8 cellular contexts compared by ENCODE assay signal in the genomic region with DNA sequence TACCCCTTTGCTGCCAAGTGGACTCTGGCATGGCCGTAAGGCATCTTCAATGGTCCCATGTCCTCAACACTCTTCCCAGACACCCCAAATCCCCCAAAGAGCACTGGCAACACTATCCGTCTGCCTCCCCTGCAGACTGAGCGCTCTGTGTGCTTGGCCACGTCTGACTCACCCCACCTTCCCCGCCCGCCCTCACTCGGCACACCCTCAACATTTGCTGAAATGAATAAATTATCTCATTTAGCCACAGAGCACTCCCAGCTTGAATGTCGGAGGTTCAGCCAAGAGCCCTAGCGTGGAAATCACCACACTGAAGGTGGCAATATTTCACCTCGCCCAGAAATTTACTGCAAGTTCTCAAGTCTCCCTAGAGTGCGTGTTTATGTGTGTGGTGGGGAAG. TPM values are rescaled to one million over a fixed set of nuclear protein-coding genes. Genes with fewer than 3 reads are reported as not detected.
DNase-seq lines count a peak whose midpoint lies in the region; ATAC-seq and TF ChIP-seq lines count a peak whose summit lies in the region.

No MANE protein-coding gene starts in this region.

- peaks cover 13 to 21% (median 17%) of the 10 kb centered on the region in 3 donors for H3K27me3 ChIP-seq in gastrocnemius medialis

- DNase-seq in HCEC 1CT (peak; percentile 11), WTC11 (ENCODE audit: low spot score) (no peak), epithelial cell of esophagus (ENCODE audit: low read depth) (peak; percentile 77), SHP77 (lab: John Stamatoyannopoulos, UW) (no peak), gastrocnemius medialis (no peak), NCI-H1105 treated with DMSO at 0.1 percent for 48 hours (lab: John Stamatoyannopoulos, UW) (no peak)
- peak; percentile 61 for DNase-seq in stimulated activated CD4-positive, alpha-beta T cell treated with anti-CD3 and anti-CD28 coated beads, Interleukin-15, amount 100 ng/mL, for 24 hours

- CTCF ChIA-PET in WTC11 (lab: Charles Lee) = interaction anchor here (1.1 to 1.4 kb wide), 3 partner anchors 14 to 148 kb away, joined by 3 to 6 read pairs (median 3); no protein-coding TSS in a partner anchor

- H3K36me3 Mint-ChIP-seq in WTC11 = no peaks in the 10 kb centered on the region

- in situ Hi-C loops in gastrocnemius medialis (cut with MboI; ENCODE audit: low sequenced_read_pairs in 4 of 4) = no loop called here

- H3K4me1 ChIP-seq in gastrocnemius medialis = no peaks in the 10 kb centered on the region

- H3K9me3 ChIP-seq in gastrocnemius medialis = no peaks in the 10 kb centered on the region

- H3K27me3 Mint-ChIP-seq in WTC11 (ENCODE audit: low read depth) = no peaks in the 10 kb centered on the region; the same call in 1 of the 2 replicates

- ATAC-seq in WTC11 = no peak
- no peak for ATAC-seq in gastrocnemius medialis
- ATAC-seq in HG03045 (IDR thresholded peaks at IDR 0.05; ENCODE audit: unreplicated experiment) = no peak

- H3K36me3 ChIP-seq in gastrocnemius medialis = no peaks in the 10 kb centered on the region

- intact Hi-C loops in gastrocnemius medialis (cut with DNase I; ENCODE audit: low total_unique reads) = no loop called here

- no peak overlapping the region for H3K4me3 Mint-ChIP-seq in WTC11

- no peak overlapping the region for H3K4me3 ChIP-seq in epithelial cell of esophagus (ENCODE audit: low read length)
- H3K4me3 ChIP-seq in gastrocnemius medialis = no peak overlapping the region

- H3K27ac Mint-ChIP-seq in WTC11 = peak overlapping the region; percentile 30; the same call in 1 of the 2 replicates

- H3K27ac ChIP-seq in gastrocnemius medialis = no peak overlapping the region

- H3K4me1 Mint-ChIP-seq in WTC11 = peaks cover 45% of the 10 kb centered on the region

- TF ChIP-seq CTCF in WTC11 (IDR thresholded peaks at IDR 0.05) = no peak
- no peak for TF ChIP-seq CTCF in epithelial cell of esophagus (IDR thresholded peaks at IDR 0.05; ENCODE audit: insufficient read depth, low read depth, low read length, missing control alignments)
- no peak for TF ChIP-seq CTCF in gastrocnemius medialis (IDR thresholded peaks at IDR 0.05 in 4 of 5, conservative IDR thresholded peaks at IDR 0.05 in 1 of 5)

- TF ChIP-seq POLR2A in gastrocnemius medialis (IDR thresholded peaks at IDR 0.05) = no peak

- no peaks in the 10 kb centered on the region for H3K9me3 Mint-ChIP-seq in WTC11

- POLR2A ChIA-PET in WTC11 (lab: Charles Lee) = no interaction called here

TF ChIP-seq in WTC11, 78 proteins besides CTCF, POLR2A, EP300 and RAD21:
- no peak for TF ChIP-seq HMGA2 (CRISPR knock-in tag; IDR thresholded peaks at IDR 0.05)
- no peak for TF ChIP-seq CREB1 (CRISPR knock-in tag; IDR thresholded peaks at IDR 0.05)
- TF ChIP-seq, protein P1, sequence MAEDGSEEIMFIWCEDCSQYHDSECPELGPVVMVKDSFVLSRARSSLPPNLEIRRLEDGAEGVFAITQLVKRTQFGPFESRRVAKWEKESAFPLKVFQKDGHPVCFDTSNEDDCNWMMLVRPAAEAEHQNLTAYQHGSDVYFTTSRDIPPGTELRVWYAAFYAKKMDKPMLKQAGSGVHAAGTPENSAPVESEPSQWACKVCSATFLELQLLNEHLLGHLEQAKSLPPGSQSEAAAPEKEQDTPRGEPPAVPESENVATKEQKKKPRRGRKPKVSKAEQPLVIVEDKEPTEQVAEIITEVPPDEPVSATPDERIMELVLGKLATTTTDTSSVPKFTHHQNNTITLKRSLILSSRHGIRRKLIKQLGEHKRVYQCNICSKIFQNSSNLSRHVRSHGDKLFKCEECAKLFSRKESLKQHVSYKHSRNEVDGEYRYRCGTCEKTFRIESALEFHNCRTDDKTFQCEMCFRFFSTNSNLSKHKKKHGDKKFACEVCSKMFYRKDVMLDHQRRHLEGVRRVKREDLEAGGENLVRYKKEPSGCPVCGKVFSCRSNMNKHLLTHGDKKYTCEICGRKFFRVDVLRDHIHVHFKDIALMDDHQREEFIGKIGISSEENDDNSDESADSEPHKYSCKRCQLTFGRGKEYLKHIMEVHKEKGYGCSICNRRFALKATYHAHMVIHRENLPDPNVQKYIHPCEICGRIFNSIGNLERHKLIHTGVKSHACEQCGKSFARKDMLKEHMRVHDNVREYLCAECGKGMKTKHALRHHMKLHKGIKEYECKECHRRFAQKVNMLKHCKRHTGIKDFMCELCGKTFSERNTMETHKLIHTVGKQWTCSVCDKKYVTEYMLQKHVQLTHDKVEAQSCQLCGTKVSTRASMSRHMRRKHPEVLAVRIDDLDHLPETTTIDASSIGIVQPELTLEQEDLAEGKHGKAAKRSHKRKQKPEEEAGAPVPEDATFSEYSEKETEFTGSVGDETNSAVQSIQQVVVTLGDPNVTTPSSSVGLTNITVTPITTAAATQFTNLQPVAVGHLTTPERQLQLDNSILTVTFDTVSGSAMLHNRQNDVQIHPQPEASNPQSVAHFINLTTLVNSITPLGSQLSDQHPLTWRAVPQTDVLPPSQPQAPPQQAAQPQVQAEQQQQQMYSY (CRISPR knock-in tag; IDR thresholded peaks at IDR 0.05) = no peak
- no peak for TF ChIP-seq OVOL2 (CRISPR knock-in tag; IDR thresholded peaks at IDR 0.05; ENCODE audit: borderline replicate concordance)
- TF ChIP-seq, protein P2, sequence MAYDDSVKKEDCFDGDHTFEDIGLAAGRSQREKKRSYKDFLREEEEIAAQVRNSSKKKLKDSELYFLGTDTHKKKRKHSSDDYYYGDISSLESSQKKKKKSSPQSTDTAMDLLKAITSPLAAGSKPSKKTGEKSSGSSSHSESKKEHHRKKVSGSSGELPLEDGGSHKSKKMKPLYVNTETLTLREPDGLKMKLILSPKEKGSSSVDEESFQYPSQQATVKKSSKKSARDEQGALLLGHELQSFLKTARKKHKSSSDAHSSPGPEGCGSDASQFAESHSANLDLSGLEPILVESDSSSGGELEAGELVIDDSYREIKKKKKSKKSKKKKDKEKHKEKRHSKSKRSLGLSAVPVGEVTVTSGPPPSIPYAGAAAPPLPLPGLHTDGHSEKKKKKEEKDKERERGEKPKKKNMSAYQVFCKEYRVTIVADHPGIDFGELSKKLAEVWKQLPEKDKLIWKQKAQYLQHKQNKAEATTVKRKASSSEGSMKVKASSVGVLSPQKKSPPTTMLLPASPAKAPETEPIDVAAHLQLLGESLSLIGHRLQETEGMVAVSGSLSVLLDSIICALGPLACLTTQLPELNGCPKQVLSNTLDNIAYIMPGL (CRISPR knock-in tag; IDR thresholded peaks at IDR 0.05) = no peak

RNA-seq across cellular contexts. Expression of a gene that starts 46.5 kb away (rescaled TPM):
- total RNA-seq in WTC11 (2021) (68.6 to 77.0 TPM (median 74.3 TPM) in 3 replicates), gastrocnemius medialis (10 to 100 TPM in 3 of 4 donors, 1 to 10 TPM in 1; 9.9 to 14.4 (median 12.4) TPM)

Comparison
In these comparisons a context has a peak if more than half of its experiments do, and no peak if none do; other contexts are left out.
1. DNase-seq: peak in HCEC 1CT (single experiment), epithelial cell of esophagus (single experiment) and stimulated activated CD4-positive, alpha-beta T cell treated with anti-CD3 and anti-CD28 coated beads, Interleukin-15, amount 100 ng/mL, for 24 hours (single experiment); none in WTC11 (single experiment), SHP77 (0 of 2), gastrocnemius medialis (0 of 2) and NCI-H1105 treated with DMSO at 0.1 percent for 48 hours (single experiment).